9 cellular contexts compared by ENCODE assay signal in the genomic region with DNA sequence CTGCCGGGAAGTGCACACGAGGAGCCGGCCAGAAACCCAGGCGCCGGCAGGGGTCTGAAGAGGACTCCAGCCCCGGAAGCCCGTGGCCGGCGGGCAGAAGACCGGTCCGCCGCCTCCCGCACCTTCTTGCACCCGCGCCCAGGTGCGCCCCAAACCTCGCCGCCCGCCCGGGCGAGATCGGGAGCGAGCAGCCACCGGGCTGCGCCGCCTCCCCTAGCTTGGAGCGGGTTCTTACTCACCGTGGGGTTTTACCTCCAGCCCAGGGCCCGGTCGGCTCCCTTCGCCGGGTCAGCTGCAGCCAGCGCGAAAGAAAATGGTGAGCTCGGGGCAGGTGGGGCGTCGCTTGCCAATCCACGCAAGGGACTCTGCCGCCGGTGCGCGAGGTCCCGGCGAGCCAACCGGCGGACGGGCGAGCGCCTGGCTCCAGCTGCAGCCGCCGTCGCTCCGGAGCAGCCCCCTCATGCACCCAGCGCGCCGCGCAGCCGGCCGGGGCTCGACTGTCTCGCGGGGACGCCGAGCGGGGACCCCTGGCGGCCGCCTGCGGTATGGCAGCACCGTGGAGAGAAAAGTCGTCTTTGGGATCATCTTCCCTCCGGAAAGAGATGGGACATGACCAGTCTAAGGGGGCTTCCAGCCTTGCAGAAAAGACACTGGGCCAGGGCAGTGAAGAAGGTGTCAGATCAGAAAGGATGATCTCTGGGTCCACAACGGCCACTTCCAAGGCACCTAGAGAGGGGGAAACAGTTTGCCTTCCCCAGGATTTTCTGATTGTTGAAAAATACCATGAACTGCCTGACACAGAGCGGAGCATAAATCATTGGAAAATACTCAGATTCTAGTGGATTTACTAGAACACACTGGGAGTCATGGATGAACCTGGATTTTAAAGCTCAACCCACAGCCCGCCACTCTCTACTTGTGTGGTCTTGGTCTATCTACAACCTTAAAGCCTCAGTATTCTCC. TPM values are rescaled to one million over a fixed set of nuclear protein-coding genes. Genes with fewer than 3 reads are reported as not detected.
DNase-seq lines count a peak whose midpoint lies in the region; ATAC-seq and TF ChIP-seq lines count a peak whose summit lies in the region.
"Had no signal": no experiment of that assay in that cellular context is flagged by ENCODE, and none has a peak within 500 bp of the region (broad histone marks: within the 10 kb centered on the region; RNA-seq: fewer than 3 reads in every experiment).

Gene MOB3B (minus strand): TSS at position 499 of the 963 bp plus-strand sequence. CDS start 74,264 bp downstream, outside the sequence.

- 2 to 3% methylated on average over 68 to 74 of the region's 74 CpGs for WGBS in esophagus, 2 donors

- peak; percentile 98 for TF ChIP-seq CTCF in CD14-positive monocyte (IDR thresholded peaks at IDR 0.05)

- H3K4me1 ChIP-seq in NT2/D1 (ENCODE audit: insufficient read depth, insufficient read length) (no peaks in the 10 kb centered on the region), esophagus (ENCODE audit: control insufficient read depth in 2 of 2, insufficient read depth in 2 of 2, low read length in 1 of 2) (peaks cover 0 to 2% of the 10 kb centered on the region in 2 donors), muscle layer of colon (ENCODE audit: insufficient read depth, low read length) (peaks cover 33% of the 10 kb centered on the region)

- H3K4me3 ChIP-seq in NT2/D1 (ENCODE audit: insufficient read length, low read depth): peak within 1 kb of the TSS; percentile 89
- H3K4me3 ChIP-seq in esophagus (ENCODE audit: low read depth in 1 of 2, low read length in 2 of 2): peak within 1 kb of the TSS; percentile 66 to 82
- H3K4me3 ChIP-seq in muscle layer of colon (ENCODE audit: low read depth in 1 of 2, low read length in 2 of 2): peak within 1 kb of the TSS; percentile 87 to 88

- H3K36me3 ChIP-seq in NT2/D1 (ENCODE audit: insufficient read depth, insufficient read length, low read length) (no peaks in the 10 kb centered on the region), esophagus (ENCODE audit: control insufficient read depth in 2 of 2, insufficient read depth in 2 of 2, low read length in 1 of 2) (no peaks in the 10 kb centered on the region), muscle layer of colon (ENCODE audit: insufficient read depth, low read length) (peaks cover under 1% of the 10 kb centered on the region)

- H3K9me3 ChIP-seq in NT2/D1 (ENCODE audit: insufficient read depth, low read length) (no peaks in the 10 kb centered on the region), esophagus (ENCODE audit: control insufficient read depth in 2 of 2, insufficient read depth in 1 of 2, low read depth in 1 of 2, low read length in 1 of 2) (no peaks in the 10 kb centered on the region), muscle layer of colon (ENCODE audit: low read length) (no peaks in the 10 kb centered on the region)

- H3K27ac Mint-ChIP-seq in CD14-positive monocyte: peak within 1 kb of the TSS; percentile 79 to 95 (median 91)

- peaks cover 55% of the 10 kb centered on the region in 2 donors for H3K36me3 Mint-ChIP-seq in CD14-positive monocyte
- no peaks in the 10 kb centered on the region for H3K36me3 Mint-ChIP-seq in activated T-cell treated with anti-CD3 and anti-CD28 coated beads, Interleukin-2, amount 50 U/mL, for 4 hours (ENCODE audit: insufficient read depth)

- peak; percentile 71 for DNase-seq in CD14-positive monocyte (ENCODE audit: low spot score)
- peak; percentile 66 for DNase-seq in NT2/D1 (ENCODE audit: low read depth, low spot score)
- peak; percentile 77 for DNase-seq in activated T-cell treated with anti-CD3 and anti-CD28 coated beads, Interleukin-2, amount 50 U/mL, for 4 hours
- peak; percentile 50 to 51 for DNase-seq in stimulated activated CD8-positive, alpha-beta memory T cell treated with anti-CD3 and anti-CD28 coated beads, Interleukin-7, amount 100 ng/mL, for 1 hour (ENCODE audit: low read depth in 2 of 2)

- intact Hi-C loops in CD14-positive monocyte (cut with micrococcal nuclease): loop anchor here (2.0 to 10.0 kb wide), 4 partner anchors 37 to 197 kb away; partner anchors contain the start of gene C9orf72 (in 1 of the 2)

- H3K9me3 Mint-ChIP-seq in CD14-positive monocyte: no peaks in the 10 kb centered on the region
- H3K9me3 Mint-ChIP-seq in activated T-cell treated with anti-CD3 and anti-CD28 coated beads, Interleukin-2, amount 50 U/mL, for 4 hours: no peaks in the 10 kb centered on the region

- H3K4me1 Mint-ChIP-seq in CD14-positive monocyte: peaks cover 25% of the 10 kb centered on the region
- peaks cover 12% of the 10 kb centered on the region for H3K4me1 Mint-ChIP-seq in activated T-cell treated with anti-CD3 and anti-CD28 coated beads, Interleukin-2, amount 50 U/mL, for 4 hours (ENCODE audit: low read depth)

- peaks cover 8 to 15% (median 13%) of the 10 kb centered on the region in 3 donors for H3K27me3 Mint-ChIP-seq in CD14-positive monocyte (ENCODE audit: low read depth in 3 of 3)
- H3K27me3 Mint-ChIP-seq in activated T-cell treated with anti-CD3 and anti-CD28 coated beads, Interleukin-2, amount 50 U/mL, for 4 hours (ENCODE audit: low read depth): peaks cover 13% of the 10 kb centered on the region

- peak within 1 kb of the TSS; percentile 95 for H3K4me3 Mint-ChIP-seq in CD14-positive monocyte
- H3K4me3 Mint-ChIP-seq in activated T-cell treated with anti-CD3 and anti-CD28 coated beads, Interleukin-2, amount 50 U/mL, for 4 hours: peak within 1 kb of the TSS; percentile 90

- peak within 1 kb of the TSS; percentile 88 for H3K9ac ChIP-seq in NT2/D1 (ENCODE audit: insufficient read length, low read depth)
- peak within 1 kb of the TSS; percentile 93 for H3K9ac ChIP-seq in muscle layer of colon (ENCODE audit: low read length)

- H3K27ac ChIP-seq in esophagus (ENCODE audit: low read depth in 2 of 2, low read length in 1 of 2): peak within 1 kb of the TSS; percentile 90 to 93
- H3K27ac ChIP-seq in muscle layer of colon (ENCODE audit: low read depth, low read length): peak within 1 kb of the TSS; percentile 93

- peaks cover 9% of the 10 kb centered on the region for H3K27me3 ChIP-seq in NT2/D1 (ENCODE audit: insufficient read depth, insufficient read length)
- H3K27me3 ChIP-seq in esophagus (ENCODE audit: control insufficient read depth in 1 of 2, insufficient read depth in 2 of 2, low read length in 2 of 2): no peaks in the 10 kb centered on the region
- H3K27me3 ChIP-seq in muscle layer of colon (ENCODE audit: control insufficient read depth in 1 of 2, insufficient read depth in 2 of 2, low read length in 2 of 2): no peaks in the 10 kb centered on the region

- ATAC-seq in GM19372 (IDR thresholded peaks at IDR 0.05; ENCODE audit: low read depth, unreplicated experiment) (peak; percentile 79), HG03469 (IDR thresholded peaks at IDR 0.05; ENCODE audit: unreplicated experiment) (peak; percentile 72)
- peak; percentile 89 to 93 for ATAC-seq in activated T-cell treated with anti-CD3 and anti-CD28 coated beads, Interleukin-2, amount 50 U/mL, for 4 hours

RNA-seq across cellular contexts. Expression of gene MOB3B, which starts in this region (rescaled TPM):
- polyA plus RNA-seq in CD14-positive monocyte (1 to 10 TPM; 1.2 to 1.4 TPM), esophagus (1 to 10 TPM; 2.0 to 2.5 TPM)
- total RNA-seq in activated T-cell treated with anti-CD3 and anti-CD28 coated beads, Interleukin-2, amount 50 U/mL, for 4 hours: under 1 TPM; 0.45 to 0.96 (median 0.57) TPM
- total RNA-seq: SK-MEL-5 had no signal

Comparison
In these comparisons a context has a peak if more than half of its experiments do, and no peak if none do; other contexts are left out.
1. Peak in every context shown above with its lines: DNase-seq, ATAC-seq, H3K4me3 ChIP-seq and H3K27ac ChIP-seq.
2. Peak in DNase-seq and ATAC-seq in activated T-cell treated with anti-CD3 and anti-CD28 coated beads, Interleukin-2, amount 50 U/mL, for 4 hours; RNA of the gene not detected or under 1 TPM.